ENCODE assay signal across 21 cellular contexts in genomic region chr3:143755978-143756377, GRCh38.
"Had no signal": no experiment of that assay in that cellular context is flagged by ENCODE, and none has a peak within 500 bp of the region (broad histone marks: within the 10 kb centered on the region; RNA-seq: fewer than 3 reads in every experiment).

No MANE protein-coding gene starts in this region.

- DNase-seq: activated CD4-positive, alpha-beta T cell treated with anti-CD3 and anti-CD28 coated beads, Interleukin-2, amount 10 ng/mL, durations not matched to agents 24 days and 14 days; activated CD8-positive, alpha-beta memory T cell treated with anti-CD3 and anti-CD28 coated beads, Interleukin-2, amount 10 ng/mL, durations not matched to agents 7 days and 5 days; activated CD8-positive, alpha-beta T cell treated with anti-CD3 and anti-CD28 coated beads for 36 hours; activated naive CD4-positive, alpha-beta T cell treated with anti-CD3 and anti-CD28 coated beads for 36 hours; amygdala; cortex of kidney; foreskin fibroblast; heart right ventricle; islet precursor cell; left colon; nephron progenitor cell; nucleus accumbens; right lobe of liver; stimulated activated CD4-positive, alpha-beta T cell treated with anti-CD3 and anti-CD28 coated beads, Interleukin-2, amount 100 ng/mL, for 24 hours; testis; trophoblast cell; uterus had no signal

- H3K36me3 ChIP-seq: heart right ventricle, right lobe of liver, uterus had no signal

- H3K27ac ChIP-seq: heart right ventricle, right lobe of liver, skin epidermis, testis, uterus had no signal

- H3K4me3 ChIP-seq: heart right ventricle, right lobe of liver, skin epidermis, testis, uterus had no signal

- H3K4me3 Mint-ChIP-seq: activated CD4-positive, alpha-beta T cell treated with anti-CD3 and anti-CD28 coated beads, Interleukin-2, amount 10 ng/mL, durations not matched to agents 24 days and 14 days; activated CD8-positive, alpha-beta memory T cell treated with anti-CD3 and anti-CD28 coated beads, Interleukin-2, amount 10 ng/mL, durations not matched to agents 7 days and 5 days; activated CD8-positive, alpha-beta T cell treated with anti-CD3 and anti-CD28 coated beads for 36 hours; activated naive CD4-positive, alpha-beta T cell treated with anti-CD3 and anti-CD28 coated beads for 36 hours; memory B cell; nephron progenitor cell; stimulated activated memory B cell treated with anti-CD40 and anti-IgM and Interleukin-4, amounts not matched to agents 10 μg/mL and 1 μg/mL and 100 μg/mL, for 72 hours had no signal

- H3K27me3 ChIP-seq: heart right ventricle, right lobe of liver, testis, uterus had no signal

- ATAC-seq: activated CD8-positive, alpha-beta memory T cell treated with anti-CD3 and anti-CD28 coated beads, Interleukin-2, amount 10 ng/mL, durations not matched to agents 7 days and 5 days; activated CD8-positive, alpha-beta T cell treated with anti-CD3 and anti-CD28 coated beads for 36 hours; heart right ventricle; left colon; right lobe of liver; stimulated activated memory B cell treated with anti-CD40 and anti-IgM and Interleukin-4, amounts not matched to agents 10 μg/mL and 1 μg/mL and 100 μg/mL, for 72 hours had no signal

- H3K9me3 ChIP-seq: right lobe of liver, testis, uterus had no signal

- H3K27me3 Mint-ChIP-seq: activated CD4-positive, alpha-beta T cell treated with anti-CD3 and anti-CD28 coated beads, Interleukin-2, amount 10 ng/mL, durations not matched to agents 24 days and 14 days; activated CD8-positive, alpha-beta T cell treated with anti-CD3 and anti-CD28 coated beads for 36 hours; memory B cell; stimulated activated memory B cell treated with anti-CD40 and anti-IgM and Interleukin-4, amounts not matched to agents 10 μg/mL and 1 μg/mL and 100 μg/mL, for 72 hours had no signal

- H3K27ac Mint-ChIP-seq: activated CD4-positive, alpha-beta T cell treated with anti-CD3 and anti-CD28 coated beads, Interleukin-2, amount 10 ng/mL, durations not matched to agents 24 days and 14 days; activated CD8-positive, alpha-beta memory T cell treated with anti-CD3 and anti-CD28 coated beads, Interleukin-2, amount 10 ng/mL, durations not matched to agents 7 days and 5 days; activated CD8-positive, alpha-beta T cell treated with anti-CD3 and anti-CD28 coated beads for 36 hours; activated naive CD4-positive, alpha-beta T cell treated with anti-CD3 and anti-CD28 coated beads for 36 hours; activated T-helper 2 cell treated with anti-CD3 and anti-CD28 coated beads, Interferon-gamma antibody, Interleukin-2, Interleukin-4, amounts not matched to agents 10 μg/mL and 5 μg/mL and 100 μg/mL, durations not matched to agents 14 hours and 24 hours and 36 hours; memory B cell; nephron progenitor cell; stimulated activated memory B cell treated with anti-CD40 and anti-IgM and Interleukin-4, amounts not matched to agents 10 μg/mL and 1 μg/mL and 100 μg/mL, for 72 hours had no signal

- H3K9me3 Mint-ChIP-seq: activated CD8-positive, alpha-beta T cell treated with anti-CD3 and anti-CD28 coated beads for 36 hours; activated T-helper 2 cell treated with anti-CD3 and anti-CD28 coated beads, Interferon-gamma antibody, Interleukin-2, Interleukin-4, amounts not matched to agents 10 μg/mL and 5 μg/mL and 100 μg/mL, durations not matched to agents 14 hours and 24 hours and 36 hours; memory B cell; stimulated activated memory B cell treated with anti-CD40 and anti-IgM and Interleukin-4, amounts not matched to agents 10 μg/mL and 1 μg/mL and 100 μg/mL, for 72 hours had no signal

- H3K4me1 ChIP-seq: right lobe of liver, testis, uterus had no signal
